ENCODE assay signal across 8 cellular contexts in the genomic region with DNA sequence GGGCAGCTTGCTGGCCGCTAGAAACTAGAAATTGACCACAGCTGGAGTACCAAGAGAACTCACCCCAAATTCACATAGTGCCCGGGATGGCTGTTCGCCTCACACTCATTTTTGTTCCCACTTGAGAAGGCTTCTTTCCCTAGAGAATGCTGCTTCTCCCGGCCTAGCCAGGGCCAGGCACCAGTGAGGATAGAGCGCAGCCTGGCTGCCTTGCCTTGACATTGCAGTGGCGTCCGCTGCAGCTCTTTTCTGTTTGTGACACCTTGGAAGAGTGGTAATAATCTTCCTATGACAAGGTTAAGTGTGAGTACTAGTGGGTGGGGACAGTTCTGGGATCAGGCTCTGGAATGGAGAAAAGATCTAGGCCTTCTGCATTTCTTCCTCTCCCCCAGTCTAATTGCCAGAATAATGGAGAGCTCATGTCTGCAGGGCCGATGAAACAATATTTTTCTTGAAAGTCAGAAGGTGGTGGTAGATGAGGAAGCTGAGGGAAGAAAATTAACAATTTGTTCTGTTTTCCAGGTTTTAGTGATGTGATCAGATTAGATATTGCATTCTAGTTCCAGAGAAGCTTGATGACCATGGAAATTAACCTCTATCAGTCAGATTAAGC. TPM values are rescaled to one million over a fixed set of nuclear protein-coding genes. Genes with fewer than 3 reads are reported as not detected.
DNase-seq lines count a peak whose midpoint lies in the region; ATAC-seq and TF ChIP-seq lines count a peak whose summit lies in the region.

No MANE protein-coding gene starts in this region.

- peaks cover 29% of the 10 kb centered on the region for H3K4me1 Mint-ChIP-seq in activated naive CD8-positive, alpha-beta T cell treated with anti-CD3 and anti-CD28 coated beads for 36 hours
- H3K4me1 Mint-ChIP-seq in type B pancreatic cell (ENCODE audit: unreplicated experiment) = peaks cover 59% of the 10 kb centered on the region

- peak overlapping the region; percentile 96 for H3K9ac ChIP-seq in Loucy (ENCODE audit: low read depth, low read length, poor library complexity, severe bottlenecking)

- DNase-seq in DMS53 treated with DMSO at 0.1 percent for 48 hours (lab: John Stamatoyannopoulos, UW; ENCODE audit: unreplicated experiment) (peak; percentile 32), RWPE2 (ENCODE audit: low spot score) (peak; percentile 76), head of caudate nucleus (peak; percentile 73 to 94 (median 85)), omental fat pad (ENCODE audit: low spot score) (no peak), type B pancreatic cell (ENCODE audit: extremely low spot score, unreplicated experiment) (no peak)
- peak; percentile 64 for DNase-seq in activated naive CD8-positive, alpha-beta T cell treated with anti-CD3 and anti-CD28 coated beads for 36 hours

- peaks cover 7% of the 10 kb centered on the region for H3K79me2 ChIP-seq in Loucy (ENCODE audit: insufficient read depth, low read length)

- H3K4me3 ChIP-seq in Loucy (ENCODE audit: low read length, poor library complexity, severe bottlenecking) (peak overlapping the region; percentile 92), RWPE2 (ENCODE audit: severe bottlenecking) (peak overlapping the region; percentile 39)

- H3K4me1 ChIP-seq in Loucy (ENCODE audit: insufficient read depth, low read length, poor library complexity, severe bottlenecking) (peaks cover 45% of the 10 kb centered on the region), RWPE2 (ENCODE audit: insufficient read depth, poor library complexity, severe bottlenecking) (peaks cover 46% of the 10 kb centered on the region)

- H3K27ac Mint-ChIP-seq in activated naive CD8-positive, alpha-beta T cell treated with anti-CD3 and anti-CD28 coated beads for 36 hours = peak overlapping the region; percentile 90
- peak overlapping the region; percentile 96 for H3K27ac Mint-ChIP-seq in type B pancreatic cell

- H3K36me3 ChIP-seq in Loucy (ENCODE audit: insufficient read depth, low read length) (no peaks in the 10 kb centered on the region), RWPE2 (ENCODE audit: low read depth) (no peaks in the 10 kb centered on the region)

- peak overlapping the region; percentile 91 for H2AFZ ChIP-seq in Loucy (ENCODE audit: low read length)

- peak; percentile 41 for ATAC-seq in GM21825 (IDR thresholded peaks at IDR 0.05; ENCODE audit: unreplicated experiment)
- ATAC-seq in RWPE2 (ENCODE audit: low read depth) = peak; percentile 43
- peak; percentile 69 for ATAC-seq in omental fat pad (ENCODE audit: low FRiP score)

- H3K27me3 ChIP-seq in Loucy (ENCODE audit: insufficient read depth, low read length, poor library complexity, severe bottlenecking) (no peaks in the 10 kb centered on the region), RWPE2 (ENCODE audit: insufficient read depth, poor library complexity, severe bottlenecking) (no peaks in the 10 kb centered on the region)

- H3K4me3 Mint-ChIP-seq in activated naive CD8-positive, alpha-beta T cell treated with anti-CD3 and anti-CD28 coated beads for 36 hours = peak overlapping the region; percentile 96
- H3K4me3 Mint-ChIP-seq in type B pancreatic cell = peak overlapping the region; percentile 94

- H3K9me3 Mint-ChIP-seq in activated naive CD8-positive, alpha-beta T cell treated with anti-CD3 and anti-CD28 coated beads for 36 hours = no peaks in the 10 kb centered on the region
- H3K9me3 Mint-ChIP-seq in type B pancreatic cell = no peaks in the 10 kb centered on the region

- no peaks in the 10 kb centered on the region for H4K20me1 ChIP-seq in Loucy (ENCODE audit: insufficient read depth, low read length, poor library complexity, severe bottlenecking)

- H3K36me3 Mint-ChIP-seq in activated naive CD8-positive, alpha-beta T cell treated with anti-CD3 and anti-CD28 coated beads for 36 hours = no peaks in the 10 kb centered on the region
- no peaks in the 10 kb centered on the region for H3K36me3 Mint-ChIP-seq in type B pancreatic cell

- H3F3A ChIP-seq in Loucy (ENCODE audit: low read depth) = no peaks in the 10 kb centered on the region

- TF ChIP-seq CTCF in Loucy (conservative IDR thresholded peaks at IDR 0.05; ENCODE audit: low read length) = peak; percentile 99
- TF ChIP-seq CTCF in RWPE2 (IDR thresholded peaks at IDR 0.05; ENCODE audit: poor library complexity, severe bottlenecking) = peak; percentile 94
- TF ChIP-seq CTCF in omental fat pad (IDR thresholded peaks at IDR 0.05) = peak in 1 of 3 donors; percentile 49
- TF ChIP-seq CTCF in type B pancreatic cell (conservative IDR thresholded peaks at IDR 0.05) = peak; percentile 92

- H3K9me2 ChIP-seq in Loucy (replicated peaks; ENCODE audit: low read depth, low read length) = no peaks in the 10 kb centered on the region

- H3K9me3 ChIP-seq in Loucy (ENCODE audit: insufficient read depth, low read depth, low read length) (no peaks in the 10 kb centered on the region), RWPE2 (ENCODE audit: severe bottlenecking) (no peaks in the 10 kb centered on the region)

- H3K4me2 ChIP-seq in Loucy (ENCODE audit: low read depth, low read length, poor library complexity, severe bottlenecking) = peak overlapping the region; percentile 99

- intact Hi-C loops in head of caudate nucleus (cut with DNase I) = loop anchor here (10.0 kb wide), 3 partner anchors 250 to 450 kb away; no protein-coding TSS in a partner anchor

- no peaks in the 10 kb centered on the region for H3K27me3 Mint-ChIP-seq in activated naive CD8-positive, alpha-beta T cell treated with anti-CD3 and anti-CD28 coated beads for 36 hours
- H3K27me3 Mint-ChIP-seq in type B pancreatic cell = no peaks in the 10 kb centered on the region

- peak overlapping the region; percentile 82 for H3K27ac ChIP-seq in RWPE2 (ENCODE audit: poor library complexity, severe bottlenecking)

RNA-seq across cellular contexts. Expression of a gene that starts 3.7 kb away (rescaled TPM):
- not detected for total RNA-seq in activated naive CD8-positive, alpha-beta T cell treated with anti-CD3 and anti-CD28 coated beads for 36 hours
- 1 to 10 TPM in 1 of 4 donors, under 1 TPM in 1, not detected in 2; 0.75 to 2.4 TPM for total RNA-seq in omental fat pad
- total RNA-seq in type B pancreatic cell (ENCODE audit: low replicate concordance) = 1.8 and 2.9 TPM in 2 replicates

RNA-seq across cellular contexts. Expression of a gene that starts 6.1 kb away (rescaled TPM):
- total RNA-seq in activated naive CD8-positive, alpha-beta T cell treated with anti-CD3 and anti-CD28 coated beads for 36 hours = 1 to 10 TPM; 6.9 to 8.6 TPM
- total RNA-seq in omental fat pad (10 to 100 TPM; 19.2 to 56.3 (median 38.1) TPM), type B pancreatic cell (ENCODE audit: low replicate concordance) (47.8 and 58.0 TPM in 2 replicates)

RNA-seq across cellular contexts. Expression of a gene that starts 34.5 kb away (rescaled TPM):
- total RNA-seq in activated naive CD8-positive, alpha-beta T cell treated with anti-CD3 and anti-CD28 coated beads for 36 hours = under 1 TPM in 1 of 2 experiments, not detected in 1; 0.21 TPM
- total RNA-seq in omental fat pad (10 to 100 TPM; 30.0 to 91.3 (median 40.6) TPM), type B pancreatic cell (ENCODE audit: low replicate concordance) (10.9 and 65.8 TPM in 2 replicates)

RNA-seq across cellular contexts. Expression of a gene that starts 46.9 kb away (rescaled TPM):
- not detected for total RNA-seq in activated naive CD8-positive, alpha-beta T cell treated with anti-CD3 and anti-CD28 coated beads for 36 hours
- not detected for total RNA-seq in omental fat pad
- not detected in 2 replicates for total RNA-seq in type B pancreatic cell (ENCODE audit: low replicate concordance)

RNA-seq across cellular contexts. Expression of a gene that starts 51.3 kb away (rescaled TPM):
- total RNA-seq in activated naive CD8-positive, alpha-beta T cell treated with anti-CD3 and anti-CD28 coated beads for 36 hours = not detected
- total RNA-seq in omental fat pad = under 1 TPM in 1 of 4 donors, not detected in 3; 0.09 TPM
- 0.17 TPM in 1 of 2 replicates, not detected in the other for total RNA-seq in type B pancreatic cell (ENCODE audit: low replicate concordance)

Comparison
In these comparisons a context has a peak if more than half of its experiments do, and no peak if none do; other contexts are left out.
1. DNase-seq: peak in DMS53 treated with DMSO at 0.1 percent for 48 hours (single experiment), RWPE2 (single experiment), activated naive CD8-positive, alpha-beta T cell treated with anti-CD3 and anti-CD28 coated beads for 36 hours (single experiment) and head of caudate nucleus (42 of 42); none in omental fat pad (single experiment) and type B pancreatic cell (single experiment).
2. Peak in every context shown above with its lines, with median percentiles within 50 percentile points of each other: ATAC-seq.